ENCODE assay signal across 30 cellular contexts in the genomic region with DNA sequence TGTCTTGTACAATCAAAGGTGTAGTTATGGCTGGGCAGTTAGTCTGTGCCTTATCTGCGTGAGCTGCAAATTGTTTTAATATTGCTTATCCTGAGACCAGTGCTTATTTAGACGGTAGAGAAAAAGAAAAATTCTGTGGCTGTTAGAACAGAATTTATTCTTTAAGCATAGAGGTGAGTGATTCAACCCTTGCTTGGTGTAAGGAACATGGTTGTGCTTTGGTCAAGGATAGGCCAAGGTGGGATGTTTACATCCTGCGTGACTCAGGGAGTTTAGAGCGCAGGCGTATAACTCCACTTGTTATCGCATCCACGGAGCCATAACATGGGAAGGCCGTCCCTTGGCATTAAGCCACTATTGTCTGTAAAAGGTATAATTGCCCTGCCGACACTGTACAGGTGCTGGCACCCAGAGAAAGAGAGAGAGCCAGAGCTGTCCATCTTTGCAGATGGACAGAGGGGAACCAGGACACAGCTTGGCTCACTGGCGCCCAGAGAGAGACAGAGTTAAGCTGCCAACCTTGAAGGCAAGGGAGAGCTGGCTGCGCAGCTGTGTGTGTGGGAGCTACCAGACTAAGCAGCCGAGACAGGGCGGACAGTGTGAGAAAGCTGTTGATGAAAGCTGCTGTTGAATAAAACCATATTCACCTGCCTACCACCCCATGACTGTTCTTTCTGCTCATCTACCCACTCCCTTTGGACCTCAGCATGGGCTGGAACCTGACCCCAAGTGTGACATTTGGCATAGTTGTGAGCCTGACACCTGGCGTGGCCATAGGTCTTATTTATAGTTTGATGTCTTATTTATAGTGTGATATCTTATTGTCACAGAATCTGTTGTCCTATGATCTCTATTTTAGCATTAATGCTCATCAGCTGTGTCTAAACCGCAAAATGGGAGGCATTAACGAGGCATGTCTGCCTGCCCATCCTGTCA.
DNase-seq lines count a peak whose midpoint lies in the region; ATAC-seq and TF ChIP-seq lines count a peak whose summit lies in the region.
"Had no signal": no experiment of that assay in that cellular context is flagged by ENCODE, and none has a peak within 500 bp of the region (broad histone marks: within the 10 kb centered on the region; RNA-seq: fewer than 3 reads in every experiment).

No MANE protein-coding gene starts in this region.

- peak overlapping the region in 6 of 12 donors; percentile 4 to 54 (median 34) for H3K27ac ChIP-seq in heart left ventricle
- H3K27ac ChIP-seq in dorsolateral prefrontal cortex, result peak overlapping the region in 6 of 59 donors; percentile 8 to 46 (median 12)
- H3K27ac ChIP-seq: breast epithelium, VCaP had no signal

- peaks cover 9% of the 10 kb centered on the region for H3K4me1 Mint-ChIP-seq in type B pancreatic cell (ENCODE audit: unreplicated experiment)

- H3K4me1 ChIP-seq in heart left ventricle, result peaks cover 0 to 26% (median 11%) of the 10 kb centered on the region in 12 donors

- no peaks in the 10 kb centered on the region for H3K9me3 Mint-ChIP-seq in type B pancreatic cell
- H3K9me3 Mint-ChIP-seq: activated CD4-positive, alpha-beta T cell treated with anti-CD3 and anti-CD28 coated beads, Interleukin-2, amount 10 ng/mL, durations not matched to agents 24 days and 14 days; activated T-cell treated with anti-CD3 and anti-CD28 coated beads, Interleukin-2, amount 50 U/mL, for 4 hours had no signal

- intact Hi-C loops in left cardiac atrium (cut with DNase I) (no loop called here), heart left ventricle (cut with DNase I) (loop anchor here in 8 of 10 donors (5.0 to 10.0 kb wide), 7 partner anchors 52 to 362 kb away; partner anchors contain the start of gene DYRK1A (in 2 of the 8)), dorsolateral prefrontal cortex (cut with DNase I) (loop anchor here (10.0 kb wide), 2 partner anchors 62 to 572 kb away; no protein-coding TSS in a partner anchor)

- H3K4me3 ChIP-seq in heart left ventricle (no peak overlapping the region), dorsolateral prefrontal cortex (no peak overlapping the region)
- H3K4me3 ChIP-seq: breast epithelium, hepatocyte had no signal

- peaks cover 27% of the 10 kb centered on the region for H3K27me3 Mint-ChIP-seq in type B pancreatic cell

- H3K4me3 Mint-ChIP-seq in type B pancreatic cell, result no peak overlapping the region
- H3K4me3 Mint-ChIP-seq: activated CD4-positive, alpha-beta T cell treated with anti-CD3 and anti-CD28 coated beads, Interleukin-2, amount 10 ng/mL, durations not matched to agents 24 days and 14 days; activated T-cell treated with anti-CD3 and anti-CD28 coated beads, Interleukin-2, amount 50 U/mL, for 4 hours; B cell had no signal

- no peak overlapping the region for H3K27ac Mint-ChIP-seq in type B pancreatic cell
- H3K27ac Mint-ChIP-seq: B cell had no signal

- TF ChIP-seq CTCF in heart left ventricle (IDR thresholded peaks at IDR 0.05) (no peak), dorsolateral prefrontal cortex (IDR thresholded peaks at IDR 0.05 in 54 of 56, conservative IDR thresholded peaks at IDR 0.05 in 2 of 56; ENCODE audit: low read depth in 1 of 56, partially characterized antibody in 56 of 56) (no peak), type B pancreatic cell (conservative IDR thresholded peaks at IDR 0.05) (no peak)

- no peaks in the 10 kb centered on the region for H3K27me3 ChIP-seq in heart left ventricle
- no peaks in the 10 kb centered on the region for H3K27me3 ChIP-seq in dorsolateral prefrontal cortex
- H3K27me3 ChIP-seq: breast epithelium, hepatocyte had no signal

- TF ChIP-seq POLR2A in heart left ventricle (IDR thresholded peaks at IDR 0.05), result no peak

- peak in 1 of 2 donors; percentile 2 for ATAC-seq in left cardiac atrium
- ATAC-seq in heart left ventricle, result no peak
- ATAC-seq: activated T-cell treated with anti-CD3 and anti-CD28 coated beads, Interleukin-2, amount 50 U/mL, for 4 hours; esophagus mucosa; left colon had no signal

- no peaks in the 10 kb centered on the region for H3K36me3 Mint-ChIP-seq in type B pancreatic cell

- H3K36me3 ChIP-seq in heart left ventricle, result no peaks in the 10 kb centered on the region
- H3K36me3 ChIP-seq: breast epithelium had no signal

- no peaks in the 10 kb centered on the region for H3K9me3 ChIP-seq in heart left ventricle
- H3K9me3 ChIP-seq: breast epithelium had no signal

- DNase-seq in left cardiac atrium (peak; percentile 46), heart left ventricle (no peak), dorsolateral prefrontal cortex (peak in 7 of 10 donors; percentile 40 to 78 (median 65)), occipital lobe (lab: John Stamatoyannopoulos, UW) (peak; percentile 16), type B pancreatic cell (ENCODE audit: extremely low spot score, unreplicated experiment) (peak; percentile 37), SW480 (ENCODE audit: low spot score) (no peak), DMS79 treated with DMSO at 0.1 percent for 48 hours (lab: John Stamatoyannopoulos, UW) (no peak), NCI-H1436 (lab: John Stamatoyannopoulos, UW) (no peak)
- DNase-seq: activated naive CD4-positive, alpha-beta T cell treated with Interleukin-2 at 50 U/mL for 16 hours; activated T-cell treated with anti-CD3 and anti-CD28 coated beads, Interleukin-2, amount 50 U/mL, for 4 hours; amniotic stem cell; cortex of kidney; foreskin melanocyte; GOT3; left colon; mesenchymal stem cell; MV-4-11; NCI-H146; NCI-H2107; NCI-H446; OCI-M1; retina; stimulated activated CD4-positive, alpha-beta T cell treated with anti-CD3 and anti-CD28 coated beads, Interleukin-4, amount 100 ng/mL, for 4 hours; stimulated activated naive CD4-positive, alpha-beta T cell had no signal

- 62 to 71% (median 69%) methylated on average over 16 of the region's 16 CpGs for WGBS in heart left ventricle, 4 donors

Comparison
In these comparisons a context has a peak if more than half of its experiments do, and no peak if none do; other contexts are left out.
1. DNase-seq: peak in left cardiac atrium (single experiment), dorsolateral prefrontal cortex (7 of 10), occipital lobe (single experiment) and type B pancreatic cell (single experiment); none in heart left ventricle (0 of 5), SW480 (single experiment), DMS79 treated with DMSO at 0.1 percent for 48 hours (single experiment) and NCI-H1436 (single experiment).
2. intact Hi-C loops: an anchor here in heart left ventricle (5.0 to 10.0 kb wide) and dorsolateral prefrontal cortex (10.0 kb wide); none called in left cardiac atrium.